Comparison of ENCODE assay signal across 11 cellular contexts in the genomic region with DNA sequence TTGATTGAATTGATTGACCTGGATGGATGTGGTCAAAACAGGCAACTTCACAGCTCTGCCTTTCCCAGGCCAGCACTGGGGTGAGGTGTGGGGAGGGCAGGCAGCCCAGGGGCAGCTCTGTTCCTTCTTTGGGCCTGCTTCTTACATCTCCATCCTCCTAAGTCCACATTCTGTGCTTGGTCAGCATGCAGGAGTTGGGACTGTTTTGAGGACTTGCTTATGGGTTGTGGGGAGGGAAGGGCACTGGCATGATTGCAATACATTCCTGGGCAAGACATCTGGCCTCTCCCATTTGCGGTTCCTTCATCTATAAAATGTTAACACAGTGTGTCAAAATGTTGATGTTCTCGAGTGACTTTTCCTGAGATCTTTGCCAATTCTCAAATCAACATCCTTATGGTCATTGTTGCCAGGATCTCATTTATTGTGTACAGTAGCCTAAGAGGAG.
A peak's percentile ranks its signal among the peaks of the same experiment; 100 is the strongest.
DNase-seq lines count a peak whose midpoint lies in the region; ATAC-seq and TF ChIP-seq lines count a peak whose summit lies in the region.
"Had no signal": no experiment of that assay in that cellular context is flagged by ENCODE, and none has a peak within 500 bp of the region (broad histone marks: within the 10 kb centered on the region; RNA-seq: fewer than 3 reads in every experiment).

No MANE protein-coding gene starts in this region.

- peaks cover 45% of the 10 kb centered on the region for H3K4me1 Mint-ChIP-seq in activated CD4-positive, alpha-beta T cell treated with anti-CD3 and anti-CD28 coated beads, Interleukin-2, amount 10 ng/mL, durations not matched to agents 24 days and 14 days
- H3K4me1 Mint-ChIP-seq in T-helper 17 cell, result peaks cover 35% of the 10 kb centered on the region
- peaks cover 67 to 98% of the 10 kb centered on the region in 2 donors for H3K4me1 Mint-ChIP-seq in stimulated activated naive B cell treated with anti-CD40 and anti-IgM and Interleukin-4, amounts not matched to agents 10 μg/mL and 1 μg/mL and 100 μg/mL, for 72 hours

- no peaks in the 10 kb centered on the region for H3K9me2 ChIP-seq in GM23248 (ENCODE audit: insufficient read depth)

- CTCF ChIA-PET in GM10248 (lab: Yijun Ruan, JAX), result interaction anchor here (1.7 kb wide), 1 partner anchor 12 kb away, joined by 7 read pairs; no protein-coding TSS in a partner anchor

- no peaks in the 10 kb centered on the region for H3K9me3 Mint-ChIP-seq in activated CD4-positive, alpha-beta T cell treated with anti-CD3 and anti-CD28 coated beads, Interleukin-2, amount 10 ng/mL, durations not matched to agents 24 days and 14 days
- no peaks in the 10 kb centered on the region for H3K9me3 Mint-ChIP-seq in stimulated activated naive B cell treated with anti-CD40 and anti-IgM and Interleukin-4, amounts not matched to agents 10 μg/mL and 1 μg/mL and 100 μg/mL, for 72 hours

- no peaks in the 10 kb centered on the region for H3F3A ChIP-seq in GM23248 (ENCODE audit: insufficient read depth)

- H3K36me3 Mint-ChIP-seq in activated CD4-positive, alpha-beta T cell treated with anti-CD3 and anti-CD28 coated beads, Interleukin-2, amount 10 ng/mL, durations not matched to agents 24 days and 14 days (ENCODE audit: low read depth), result peaks cover 39% of the 10 kb centered on the region
- H3K36me3 Mint-ChIP-seq in T-helper 17 cell (ENCODE audit: low read depth), result peaks cover 5% of the 10 kb centered on the region
- peaks cover 8 to 32% of the 10 kb centered on the region in 2 donors for H3K36me3 Mint-ChIP-seq in stimulated activated naive B cell treated with anti-CD40 and anti-IgM and Interleukin-4, amounts not matched to agents 10 μg/mL and 1 μg/mL and 100 μg/mL, for 72 hours

- TF ChIP-seq CTCF in fibroblast of villous mesenchyme (IDR thresholded peaks at IDR 0.05; ENCODE audit: insufficient read depth, low read depth, low read length) (no peak), GM10248 (IDR thresholded peaks at IDR 0.05; ENCODE audit: control extremely low read depth, extremely low read depth, low read depth, missing control alignments) (no peak)

- H3K9ac ChIP-seq in GM23248, result no peak overlapping the region

- no peaks in the 10 kb centered on the region for H3K9me3 ChIP-seq in T-helper 17 cell (ENCODE audit: control insufficient read depth, low read length, poor library complexity, severe bottlenecking)
- H3K9me3 ChIP-seq in GM23248 (ENCODE audit: low read depth), result no peaks in the 10 kb centered on the region
- H3K9me3 ChIP-seq: suprapubic skin had no signal

- H3K4me3 Mint-ChIP-seq in activated CD4-positive, alpha-beta T cell treated with anti-CD3 and anti-CD28 coated beads, Interleukin-2, amount 10 ng/mL, durations not matched to agents 24 days and 14 days, result no peak overlapping the region
- H3K4me3 Mint-ChIP-seq in T-helper 17 cell, result no peak overlapping the region
- H3K4me3 Mint-ChIP-seq in stimulated activated naive B cell treated with anti-CD40 and anti-IgM and Interleukin-4, amounts not matched to agents 10 μg/mL and 1 μg/mL and 100 μg/mL, for 72 hours, result peak overlapping the region in 1 of 2 donors; percentile 21

- no peak for ATAC-seq in T-helper 17 cell
- ATAC-seq in stimulated activated naive B cell treated with anti-CD40 and anti-IgM and Interleukin-4, amounts not matched to agents 10 μg/mL and 1 μg/mL and 100 μg/mL, for 72 hours (replicated peaks), result no peak

- H3K27ac Mint-ChIP-seq in activated CD4-positive, alpha-beta T cell treated with anti-CD3 and anti-CD28 coated beads, Interleukin-2, amount 10 ng/mL, durations not matched to agents 24 days and 14 days, result peak overlapping the region; percentile 25
- H3K27ac Mint-ChIP-seq in T-helper 17 cell, result peak overlapping the region; percentile 89
- H3K27ac Mint-ChIP-seq in stimulated activated naive B cell treated with anti-CD40 and anti-IgM and Interleukin-4, amounts not matched to agents 10 μg/mL and 1 μg/mL and 100 μg/mL, for 72 hours, result peak overlapping the region; percentile 71

- H3K79me2 ChIP-seq in GM23248 (ENCODE audit: insufficient read depth), result no peaks in the 10 kb centered on the region

- no peak overlapping the region for H3K4me3 ChIP-seq in fibroblast of villous mesenchyme (ENCODE audit: low read depth, low read length)
- H3K4me3 ChIP-seq in GM23248, result no peak overlapping the region
- H3K4me3 ChIP-seq: suprapubic skin had no signal

- intact Hi-C loops in activated CD4-positive, alpha-beta T cell treated with anti-CD3 and anti-CD28 coated beads, Interleukin-2, amount 10 ng/mL, durations not matched to agents 24 days and 14 days (cut with micrococcal nuclease), result no loop called here

- 0 to 3% methylated on average over 2 of the region's 2 CpGs for WGBS in GM23248 (ENCODE audit: low coverage in 1 of 2, low lambda C conversion rate in 2 of 2, missing lambda C conversion rate in 2 of 2), 2 experiments

- POLR2A ChIA-PET in GM10248 (lab: Yijun Ruan, JAX), result interaction anchor here (1.4 kb wide), 1 partner anchor 11 kb away, joined by 4 read pairs; no protein-coding TSS in a partner anchor

- peaks cover 21% of the 10 kb centered on the region; the same call in 1 of the 2 replicates for H3K27me3 ChIP-seq in GM23248 (replicated peaks; ENCODE audit: insufficient read depth)
- H3K27me3 ChIP-seq: suprapubic skin had no signal

- H3K4me2 ChIP-seq in GM23248 (ENCODE audit: unreplicated experiment), result no peak overlapping the region

- no peak overlapping the region for H3K27ac ChIP-seq in GM23248
- H3K27ac ChIP-seq: 22Rv1, suprapubic skin had no signal

- no peaks in the 10 kb centered on the region for H4K20me1 ChIP-seq in GM23248 (ENCODE audit: insufficient read depth)

- no peak for DNase-seq in activated CD4-positive, alpha-beta T cell treated with anti-CD3 and anti-CD28 coated beads, Interleukin-2, amount 10 ng/mL, durations not matched to agents 24 days and 14 days
- DNase-seq in activated CD4-positive, alpha-beta T cell treated with anti-CD3 and anti-CD28 coated beads, Interleukin-2, amount 50 U/mL, for 1 hour, result no peak
- DNase-seq in T-helper 17 cell (no peak), fibroblast of villous mesenchyme (ENCODE audit: low read depth) (peak; percentile 11), GM23248 (no peak), GM10248 (ENCODE audit: extremely low spot score) (no peak), midbrain (lab: John Stamatoyannopoulos, UW) (no peak)
- no peak for DNase-seq in stimulated activated naive B cell treated with anti-CD40 and anti-IgM and Interleukin-4, amounts not matched to agents 10 μg/mL and 1 μg/mL and 100 μg/mL, for 72 hours
- DNase-seq: NCI-H2029 treated with DMSO at 0.1 percent for 48 hours had no signal

- no peak overlapping the region for H2AFZ ChIP-seq in GM23248

- in situ Hi-C loops in GM23248 (cut with MboI), result no loop called here

- H3K4me1 ChIP-seq in GM23248 (ENCODE audit: insufficient read depth), result no peaks in the 10 kb centered on the region

- H3K36me3 ChIP-seq in GM23248 (ENCODE audit: low read depth), result no peaks in the 10 kb centered on the region
- H3K36me3 ChIP-seq: suprapubic skin had no signal

- no peaks in the 10 kb centered on the region for H3K27me3 Mint-ChIP-seq in activated CD4-positive, alpha-beta T cell treated with anti-CD3 and anti-CD28 coated beads, Interleukin-2, amount 10 ng/mL, durations not matched to agents 24 days and 14 days
- H3K27me3 Mint-ChIP-seq in T-helper 17 cell, result no peaks in the 10 kb centered on the region
- H3K27me3 Mint-ChIP-seq in stimulated activated naive B cell treated with anti-CD40 and anti-IgM and Interleukin-4, amounts not matched to agents 10 μg/mL and 1 μg/mL and 100 μg/mL, for 72 hours, result no peaks in the 10 kb centered on the region

Comparison
In these comparisons a context has a peak if more than half of its experiments do, and no peak if none do; other contexts are left out.
1. H3K27ac Mint-ChIP-seq: peak in every context shown above with its lines; median percentile 89 in T-helper 17 cell; 71 in stimulated activated naive B cell treated with anti-CD40 and anti-IgM and Interleukin-4, amounts not matched to agents 10 μg/mL and 1 μg/mL and 100 μg/mL, for 72 hours; 25 in activated CD4-positive, alpha-beta T cell treated with anti-CD3 and anti-CD28 coated beads, Interleukin-2, amount 10 ng/mL, durations not matched to agents 24 days and 14 days.